2 cellular contexts compared by ENCODE assay signal in the genomic region with DNA sequence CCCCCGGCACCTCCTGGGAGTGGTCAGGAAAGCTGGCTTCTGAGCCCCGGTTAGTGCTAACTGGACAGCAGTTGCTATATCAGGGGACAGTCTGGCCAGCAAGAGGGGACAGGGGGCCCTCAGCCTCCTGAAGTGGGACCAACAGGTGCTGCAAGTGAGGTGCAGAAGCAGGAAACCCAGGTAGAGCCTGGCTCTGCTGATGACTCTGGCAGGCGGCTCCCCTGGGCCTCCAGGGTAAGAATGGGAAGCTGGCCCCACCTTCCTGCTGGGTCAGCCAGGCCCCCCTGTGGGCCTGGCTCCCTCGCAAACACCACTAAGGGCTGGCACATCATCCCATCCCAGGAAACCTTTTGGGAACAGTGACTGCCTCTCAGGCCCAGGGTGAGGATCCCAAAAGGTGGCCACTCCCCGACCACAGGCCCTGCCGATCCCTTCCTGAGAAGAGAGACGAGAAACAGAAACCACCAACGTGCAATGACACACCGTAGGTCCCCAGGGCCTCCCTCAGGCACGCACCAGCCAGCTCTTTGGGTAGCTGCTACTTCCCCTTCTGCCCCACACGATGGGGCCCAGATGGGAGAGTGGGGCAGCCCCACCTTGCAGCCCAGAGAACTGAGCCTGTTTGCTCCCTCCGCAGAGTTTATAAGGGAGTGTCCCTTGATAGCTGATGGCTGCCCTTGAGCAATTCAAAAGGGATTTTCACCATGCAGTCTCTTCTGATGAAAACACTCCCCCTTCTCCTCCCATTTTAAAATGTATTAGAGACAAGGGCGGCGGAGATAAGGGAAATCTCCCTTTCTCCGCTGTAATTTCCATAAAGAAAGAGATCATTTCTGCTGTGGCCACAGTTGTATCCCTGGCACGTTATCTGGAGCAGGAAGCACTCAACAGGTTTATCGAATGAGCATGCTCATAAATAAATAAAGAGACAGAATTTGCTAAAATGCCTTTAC.
TF ChIP-seq lines count a peak whose summit lies in the region.

No MANE protein-coding gene starts in this region.

TF ChIP-seq in HEK293T, 16 proteins besides CTCF, POLR2A, EP300 and RAD21 (continued from another document):
- TF ChIP-seq FOXM1 (IDR thresholded peaks at IDR 0.05; ENCODE audit: borderline replicate concordance) (no peak), HDGF (IDR thresholded peaks at IDR 0.05; ENCODE audit: borderline replicate concordance) (no peak), FOXA1 (IDR thresholded peaks at IDR 0.05) (no peak), SUZ12 (IDR thresholded peaks at IDR 0.05) (no peak), NFRKB (IDR thresholded peaks at IDR 0.05) (no peak)
TF ChIP-seq in HEK293T: peak in this region for 0.

TF ChIP-seq in H1, 55 proteins besides CTCF, POLR2A, EP300 and RAD21 (continued from another document):
- TF ChIP-seq TEAD4 (IDR thresholded peaks at IDR 0.05; ENCODE audit: low read depth, low read length) (no peak), MAFK (IDR thresholded peaks at IDR 0.05; ENCODE audit: low read depth, low read length) (no peak), PHF8 (conservative IDR thresholded peaks at IDR 0.05; ENCODE audit: low read depth, low read length) (no peak), RFX5 (IDR thresholded peaks at IDR 0.05; ENCODE audit: borderline replicate concordance, low read depth, low read length) (no peak), SIRT6 (IDR thresholded peaks at IDR 0.05; ENCODE audit: low read length) (no peak), CREB1 (IDR thresholded peaks at IDR 0.05) (no peak), BACH1 (IDR thresholded peaks at IDR 0.05; ENCODE audit: low read length) (no peak), JUND (IDR thresholded peaks at IDR 0.05; ENCODE audit: low read length) (no peak), RBBP5 (IDR thresholded peaks at IDR 0.05; ENCODE audit: borderline replicate concordance, low read depth, low read length) (no peak), GTF2F1 (IDR thresholded peaks at IDR 0.05; ENCODE audit: borderline replicate concordance, low read depth, low read length) (no peak), SP4 (IDR thresholded peaks at IDR 0.05; ENCODE audit: low read length) (no peak), TBP (IDR thresholded peaks at IDR 0.05; ENCODE audit: low read depth, low read length) (no peak), CBX8 (IDR thresholded peaks at IDR 0.05; ENCODE audit: borderline replicate concordance, low read depth, low read length) (no peak), BRCA1 (IDR thresholded peaks at IDR 0.05; ENCODE audit: low read depth, low read length) (no peak), KDM5A (IDR thresholded peaks at IDR 0.05; ENCODE audit: low read length) (no peak), SP2 (IDR thresholded peaks at IDR 0.05; ENCODE audit: low read length) (no peak), TAF1 (IDR thresholded peaks at IDR 0.05; ENCODE audit: low read depth, low read length) (no peak)
- TF ChIP-seq, protein P1, sequence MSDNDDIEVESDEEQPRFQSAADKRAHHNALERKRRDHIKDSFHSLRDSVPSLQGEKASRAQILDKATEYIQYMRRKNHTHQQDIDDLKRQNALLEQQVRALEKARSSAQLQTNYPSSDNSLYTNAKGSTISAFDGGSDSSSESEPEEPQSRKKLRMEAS (IDR thresholded peaks at IDR 0.05) = no peak
- TF ChIP-seq, protein P2, sequence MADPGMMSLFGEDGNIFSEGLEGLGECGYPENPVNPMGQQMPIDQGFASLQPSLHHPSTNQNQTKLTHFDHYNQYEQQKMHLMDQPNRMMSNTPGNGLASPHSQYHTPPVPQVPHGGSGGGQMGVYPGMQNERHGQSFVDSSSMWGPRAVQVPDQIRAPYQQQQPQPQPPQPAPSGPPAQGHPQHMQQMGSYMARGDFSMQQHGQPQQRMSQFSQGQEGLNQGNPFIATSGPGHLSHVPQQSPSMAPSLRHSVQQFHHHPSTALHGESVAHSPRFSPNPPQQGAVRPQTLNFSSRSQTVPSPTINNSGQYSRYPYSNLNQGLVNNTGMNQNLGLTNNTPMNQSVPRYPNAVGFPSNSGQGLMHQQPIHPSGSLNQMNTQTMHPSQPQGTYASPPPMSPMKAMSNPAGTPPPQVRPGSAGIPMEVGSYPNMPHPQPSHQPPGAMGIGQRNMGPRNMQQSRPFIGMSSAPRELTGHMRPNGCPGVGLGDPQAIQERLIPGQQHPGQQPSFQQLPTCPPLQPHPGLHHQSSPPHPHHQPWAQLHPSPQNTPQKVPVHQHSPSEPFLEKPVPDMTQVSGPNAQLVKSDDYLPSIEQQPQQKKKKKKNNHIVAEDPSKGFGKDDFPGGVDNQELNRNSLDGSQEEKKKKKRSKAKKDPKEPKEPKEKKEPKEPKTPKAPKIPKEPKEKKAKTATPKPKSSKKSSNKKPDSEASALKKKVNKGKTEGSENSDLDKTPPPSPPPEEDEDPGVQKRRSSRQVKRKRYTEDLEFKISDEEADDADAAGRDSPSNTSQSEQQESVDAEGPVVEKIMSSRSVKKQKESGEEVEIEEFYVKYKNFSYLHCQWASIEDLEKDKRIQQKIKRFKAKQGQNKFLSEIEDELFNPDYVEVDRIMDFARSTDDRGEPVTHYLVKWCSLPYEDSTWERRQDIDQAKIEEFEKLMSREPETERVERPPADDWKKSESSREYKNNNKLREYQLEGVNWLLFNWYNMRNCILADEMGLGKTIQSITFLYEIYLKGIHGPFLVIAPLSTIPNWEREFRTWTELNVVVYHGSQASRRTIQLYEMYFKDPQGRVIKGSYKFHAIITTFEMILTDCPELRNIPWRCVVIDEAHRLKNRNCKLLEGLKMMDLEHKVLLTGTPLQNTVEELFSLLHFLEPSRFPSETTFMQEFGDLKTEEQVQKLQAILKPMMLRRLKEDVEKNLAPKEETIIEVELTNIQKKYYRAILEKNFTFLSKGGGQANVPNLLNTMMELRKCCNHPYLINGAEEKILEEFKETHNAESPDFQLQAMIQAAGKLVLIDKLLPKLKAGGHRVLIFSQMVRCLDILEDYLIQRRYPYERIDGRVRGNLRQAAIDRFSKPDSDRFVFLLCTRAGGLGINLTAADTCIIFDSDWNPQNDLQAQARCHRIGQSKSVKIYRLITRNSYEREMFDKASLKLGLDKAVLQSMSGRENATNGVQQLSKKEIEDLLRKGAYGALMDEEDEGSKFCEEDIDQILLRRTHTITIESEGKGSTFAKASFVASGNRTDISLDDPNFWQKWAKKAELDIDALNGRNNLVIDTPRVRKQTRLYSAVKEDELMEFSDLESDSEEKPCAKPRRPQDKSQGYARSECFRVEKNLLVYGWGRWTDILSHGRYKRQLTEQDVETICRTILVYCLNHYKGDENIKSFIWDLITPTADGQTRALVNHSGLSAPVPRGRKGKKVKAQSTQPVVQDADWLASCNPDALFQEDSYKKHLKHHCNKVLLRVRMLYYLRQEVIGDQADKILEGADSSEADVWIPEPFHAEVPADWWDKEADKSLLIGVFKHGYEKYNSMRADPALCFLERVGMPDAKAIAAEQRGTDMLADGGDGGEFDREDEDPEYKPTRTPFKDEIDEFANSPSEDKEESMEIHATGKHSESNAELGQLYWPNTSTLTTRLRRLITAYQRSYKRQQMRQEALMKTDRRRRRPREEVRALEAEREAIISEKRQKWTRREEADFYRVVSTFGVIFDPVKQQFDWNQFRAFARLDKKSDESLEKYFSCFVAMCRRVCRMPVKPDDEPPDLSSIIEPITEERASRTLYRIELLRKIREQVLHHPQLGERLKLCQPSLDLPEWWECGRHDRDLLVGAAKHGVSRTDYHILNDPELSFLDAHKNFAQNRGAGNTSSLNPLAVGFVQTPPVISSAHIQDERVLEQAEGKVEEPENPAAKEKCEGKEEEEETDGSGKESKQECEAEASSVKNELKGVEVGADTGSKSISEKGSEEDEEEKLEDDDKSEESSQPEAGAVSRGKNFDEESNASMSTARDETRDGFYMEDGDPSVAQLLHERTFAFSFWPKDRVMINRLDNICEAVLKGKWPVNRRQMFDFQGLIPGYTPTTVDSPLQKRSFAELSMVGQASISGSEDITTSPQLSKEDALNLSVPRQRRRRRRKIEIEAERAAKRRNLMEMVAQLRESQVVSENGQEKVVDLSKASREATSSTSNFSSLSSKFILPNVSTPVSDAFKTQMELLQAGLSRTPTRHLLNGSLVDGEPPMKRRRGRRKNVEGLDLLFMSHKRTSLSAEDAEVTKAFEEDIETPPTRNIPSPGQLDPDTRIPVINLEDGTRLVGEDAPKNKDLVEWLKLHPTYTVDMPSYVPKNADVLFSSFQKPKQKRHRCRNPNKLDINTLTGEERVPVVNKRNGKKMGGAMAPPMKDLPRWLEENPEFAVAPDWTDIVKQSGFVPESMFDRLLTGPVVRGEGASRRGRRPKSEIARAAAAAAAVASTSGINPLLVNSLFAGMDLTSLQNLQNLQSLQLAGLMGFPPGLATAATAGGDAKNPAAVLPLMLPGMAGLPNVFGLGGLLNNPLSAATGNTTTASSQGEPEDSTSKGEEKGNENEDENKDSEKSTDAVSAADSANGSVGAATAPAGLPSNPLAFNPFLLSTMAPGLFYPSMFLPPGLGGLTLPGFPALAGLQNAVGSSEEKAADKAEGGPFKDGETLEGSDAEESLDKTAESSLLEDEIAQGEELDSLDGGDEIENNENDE (IDR thresholded peaks at IDR 0.05; ENCODE audit: insufficient replicate concordance, low read length) = no peak
